In the genomic region with DNA sequence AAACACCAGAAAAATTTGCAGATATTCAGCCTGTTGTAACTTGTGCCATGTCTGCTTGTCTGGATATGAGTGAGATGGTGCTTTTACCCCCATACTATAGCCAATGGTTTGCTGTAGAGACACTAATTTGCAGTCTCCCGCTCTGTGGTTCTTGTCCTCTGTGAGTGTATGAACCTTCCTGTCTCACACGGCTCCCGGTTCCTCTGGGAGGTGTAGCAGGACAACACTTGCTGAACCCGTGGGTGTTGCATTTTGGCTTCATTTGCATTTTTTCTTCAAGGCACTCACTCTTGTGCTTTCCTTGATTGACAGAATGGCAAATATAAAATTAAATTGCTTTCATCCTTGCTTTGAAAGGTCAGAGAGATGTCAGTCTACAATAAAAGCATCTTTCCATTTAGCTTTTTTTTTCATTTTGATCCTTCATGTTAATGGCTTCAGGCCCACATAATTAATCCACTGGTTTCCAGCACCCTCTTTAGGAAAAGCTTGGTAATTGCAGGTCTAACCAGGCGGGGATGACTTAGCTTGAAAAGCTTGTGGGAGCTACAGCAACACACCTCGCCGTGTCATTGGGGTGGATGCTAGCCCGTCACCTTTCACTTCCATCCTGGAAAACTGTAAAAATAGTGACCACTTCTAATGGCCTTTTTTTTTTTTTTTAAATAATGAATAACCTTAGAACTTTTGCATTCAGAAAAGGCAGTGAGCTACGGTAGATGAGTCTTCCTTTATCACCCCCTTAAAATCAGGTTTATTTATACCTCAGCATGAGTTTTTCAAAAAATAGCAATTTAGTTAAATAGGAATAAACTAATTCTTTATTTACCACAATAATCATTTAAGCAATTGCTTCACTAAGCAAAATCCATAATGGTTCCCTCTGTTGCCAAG, we compare ENCODE assay signal across 8 cellular contexts. TPM values are rescaled to one million over a fixed set of nuclear protein-coding genes. Genes with fewer than 3 reads are reported as not detected.
DNase-seq lines count a peak whose midpoint lies in the region; ATAC-seq and FAIRE-seq lines count a peak whose summit lies in the region.

No MANE protein-coding gene starts in this region.

- H3K4me3 Mint-ChIP-seq in naive B cell, result no peak overlapping the region

- H3K27me3 Mint-ChIP-seq in naive B cell, result no peaks in the 10 kb centered on the region

- DNase-seq in NCI-H524 (lab: John Stamatoyannopoulos, UW), result peak; percentile 29 to 64
- no peak for DNase-seq in NCI-H524 treated with DMSO at 0.1 percent for 48 hours (lab: John Stamatoyannopoulos, UW)
- peak; percentile 74 for DNase-seq in NCI-H2227 (lab: John Stamatoyannopoulos, UW; ENCODE audit: unreplicated experiment)
- peak; percentile 19 to 62 for DNase-seq in activated CD4-positive, alpha-beta T cell treated with anti-CD3 and anti-CD28 coated beads for 4 hours
- DNase-seq in naive B cell, result peak; percentile 70
- peak; percentile 53 for DNase-seq in urothelium cell line (ENCODE audit: low spot score)

- H3K9me3 Mint-ChIP-seq in naive B cell, result no peaks in the 10 kb centered on the region

- H3K36me3 Mint-ChIP-seq in naive B cell, result peaks cover 31% of the 10 kb centered on the region in 2 donors

- FAIRE-seq in endometrium (lab: Jason Lieb, UNC), result peak; percentile 54
- no peak for FAIRE-seq in urothelium cell line (lab: Jason Lieb, UNC)

- peaks cover 22 to 40% (median 37%) of the 10 kb centered on the region in 3 donors for H3K4me1 Mint-ChIP-seq in naive B cell

- H3K27ac Mint-ChIP-seq in naive B cell, result peak overlapping the region in 5 of 6 donors; percentile 40 to 88 (median 66)

- ATAC-seq in HG02938 (IDR thresholded peaks at IDR 0.05; ENCODE audit: unreplicated experiment) (peak; percentile 79), naive B cell (ENCODE audit: low read depth in 2 of 2) (peak; percentile 79 to 90)

RNA-seq across cellular contexts. Expression of gene ST14, which starts 27.4 kb away (rescaled TPM):
- polyA plus RNA-seq in naive B cell (ENCODE audit: low read depth in 6 of 6), result 10 to 100 TPM; 13.4 to 38.8 (median 20.0) TPM
